In the genomic region with DNA sequence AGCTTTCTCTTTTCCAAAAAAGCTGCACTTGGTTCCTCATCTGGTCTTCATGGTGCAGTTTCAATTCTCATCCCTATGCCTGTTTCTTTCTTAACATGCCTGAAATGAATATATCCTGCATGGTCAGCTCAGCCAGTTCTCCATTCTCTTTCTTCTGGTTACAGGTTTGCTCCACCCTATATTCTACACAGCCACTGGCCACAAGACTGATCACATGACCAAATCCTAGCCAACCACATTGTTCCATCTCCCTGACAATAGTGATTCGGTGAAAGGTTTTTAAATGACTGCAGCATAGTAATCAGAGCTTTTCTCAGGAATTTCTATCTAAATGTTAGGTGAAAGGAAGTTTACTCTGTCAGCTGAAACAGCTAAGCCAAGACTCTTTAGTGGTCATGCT, we compare ENCODE assay signal across 18 cellular contexts.
DNase-seq lines count a peak whose midpoint lies in the region; ATAC-seq, FAIRE-seq and TF ChIP-seq lines count a peak whose summit lies in the region.
"Had no signal": no experiment of that assay in that cellular context is flagged by ENCODE, and none has a peak within 500 bp of the region (broad histone marks: within the 10 kb centered on the region; RNA-seq: fewer than 3 reads in every experiment).

No MANE protein-coding gene starts in this region.

- H3K9ac ChIP-seq in GM12878 (ENCODE audit: control insufficient read depth, insufficient read depth, low read length) = no peak overlapping the region
- H3K9ac ChIP-seq: GM23248 had no signal

- WGBS in GM12878 (ENCODE audit: insufficient coverage, insufficient replicate concordance, low lambda C conversion rate, missing lambda C conversion rate) = 0% methylated on average over 1 of the region's 1 CpG

- H3K27me3 Mint-ChIP-seq in GM23338 (ENCODE audit: insufficient read depth, low read depth, poor library complexity) = no peaks in the 10 kb centered on the region
- H3K27me3 Mint-ChIP-seq in osteocyte (ENCODE audit: unreplicated experiment) = no peaks in the 10 kb centered on the region
- H3K27me3 Mint-ChIP-seq: CD4-positive, alpha-beta T cell had no signal

- no peaks in the 10 kb centered on the region for H3K9me3 ChIP-seq in GM12878 (replicated peaks; ENCODE audit: control insufficient read depth, insufficient read depth, low read length)
- H3K9me3 ChIP-seq: Caco-2 had no signal

- POLR2A ChIA-PET in GM12878 (lab: Charles Lee) (no interaction called here), RWPE1 (lab: Yijun Ruan, JAX; ENCODE audit: low non-redundant PET) (no interaction called here)

- H3K9me3 Mint-ChIP-seq in GM23338 = no peaks in the 10 kb centered on the region
- H3K9me3 Mint-ChIP-seq in osteocyte (ENCODE audit: unreplicated experiment) = no peaks in the 10 kb centered on the region

- peaks cover 4% of the 10 kb centered on the region; the same call in 1 of the 3 replicates for H3K4me1 Mint-ChIP-seq in GM23338
- H3K4me1 Mint-ChIP-seq in osteocyte (ENCODE audit: unreplicated experiment) = no peaks in the 10 kb centered on the region

- H3K36me3 ChIP-seq in GM23338 (ENCODE audit: insufficient read depth) (no peaks in the 10 kb centered on the region), GM12878 (ENCODE audit: control insufficient read depth in 2 of 2, insufficient read depth in 2 of 2, low read length in 1 of 2) (no peaks in the 10 kb centered on the region)

- no peak for TF ChIP-seq POLR2A in GM12878 (IDR thresholded peaks at IDR 0.05; ENCODE audit: low read depth, low read length)

- H3K4me1 ChIP-seq in GM23338 (ENCODE audit: insufficient read depth) (no peaks in the 10 kb centered on the region; the same call in 1 of the 2 replicates), GM12878 (ENCODE audit: control insufficient read depth, insufficient read depth, low read length) (no peaks in the 10 kb centered on the region)
- H3K4me1 ChIP-seq: Caco-2 had no signal

- TF ChIP-seq EP300 in GM12878 (IDR thresholded peaks at IDR 0.05; ENCODE audit: borderline replicate concordance in 1 of 2, control insufficient read depth in 1 of 2, low read depth in 2 of 2, low read length in 2 of 2) = no peak

- no peak for TF ChIP-seq RAD21 in GM12878 (IDR thresholded peaks at IDR 0.05; ENCODE audit: insufficient read depth, low read depth, low read length)

- H3K27me3 ChIP-seq in GM23338 (ENCODE audit: insufficient read depth) = no peaks in the 10 kb centered on the region
- H3K27me3 ChIP-seq in GM12878 (replicated peaks in 1 of 2; ENCODE audit: control insufficient read depth in 2 of 2, insufficient read depth in 2 of 2, low read length in 1 of 2) = no peaks in the 10 kb centered on the region

- DNase-seq in GM23338 (ENCODE audit: low spot score) (peak; percentile 2), MV-4-11 (lab: John Stamatoyannopoulos, UW) (peak; percentile 62), GM12878 (ENCODE audit: low read depth, low spot score) (no peak), pons (ENCODE audit: low spot score) (peak; percentile 11), osteocyte (ENCODE audit: extremely low spot score, unreplicated experiment) (no peak), RWPE1 (ENCODE audit: low spot score) (no peak), NCI-H748 treated with DMSO at 0.1 percent for 48 hours (lab: John Stamatoyannopoulos, UW) (no peak)
- DNase-seq: Caco-2; CD4-positive, alpha-beta T cell; GM23248; NCI-H1105 treated with DMSO at 0.1 percent for 48 hours; NCI-H1694; NCI-H510A treated with DMSO at 0.1 percent for 48 hours; NCI-H82 had no signal

- ATAC-seq in GM23338 = no peak
- ATAC-seq in GM12878 = peak; percentile 78
- ATAC-seq: Right ventricle myocardium inferior had no signal

- H4K20me1 ChIP-seq in GM23338 (replicated peaks; ENCODE audit: insufficient read depth) (no peaks in the 10 kb centered on the region), GM12878 (ENCODE audit: control insufficient read depth, insufficient read depth) (no peaks in the 10 kb centered on the region)

- no peak overlapping the region for H3K27ac Mint-ChIP-seq in GM23338
- H3K27ac Mint-ChIP-seq in osteocyte (ENCODE audit: unreplicated experiment) = no peak overlapping the region
- H3K27ac Mint-ChIP-seq: CD4-positive, alpha-beta T cell had no signal

- in situ Hi-C loops in GM12878 (cut with MboI) = no loop called here

- H3K36me3 Mint-ChIP-seq in GM23338 (ENCODE audit: low read depth) (no peaks in the 10 kb centered on the region), osteocyte (ENCODE audit: unreplicated experiment) (no peaks in the 10 kb centered on the region)

- H3K4me2 ChIP-seq in GM23338 (no peak overlapping the region), GM12878 (ENCODE audit: control insufficient read depth, insufficient read depth) (no peak overlapping the region)

- H3K4me3 ChIP-seq in GM23338 (no peak overlapping the region), GM12878 (no peak overlapping the region)
- H3K4me3 ChIP-seq: GM23248 had no signal

- H3K9me2 ChIP-seq in GM23338 (ENCODE audit: insufficient read depth) = 0 out of 2 replicates have a peak, but pooled peaks cover 2% of the 10 kb centered on the region

- FAIRE-seq in GM12878 (lab: Jason Lieb, UNC) = no peak
- FAIRE-seq: A204.1, G401.6, GM19239 had no signal

- no peak overlapping the region for H3K27ac ChIP-seq in GM23338 (ENCODE audit: low read depth)
- no peak overlapping the region for H3K27ac ChIP-seq in GM12878 (ENCODE audit: control insufficient read depth, insufficient read depth)
- no peak overlapping the region for H3K27ac ChIP-seq in RWPE1
- H3K27ac ChIP-seq: GM23248 had no signal

- H3K79me2 ChIP-seq in GM23338 (replicated peaks; ENCODE audit: insufficient read depth) (no peaks in the 10 kb centered on the region), GM12878 (ENCODE audit: control insufficient read depth, insufficient read depth, low read length) (no peaks in the 10 kb centered on the region)

- no peaks in the 10 kb centered on the region for H3F3A ChIP-seq in GM23338 (replicated peaks; ENCODE audit: low read depth)

- no peak overlapping the region for H3K4me3 Mint-ChIP-seq in GM23338
- H3K4me3 Mint-ChIP-seq in osteocyte (ENCODE audit: unreplicated experiment) = no peak overlapping the region
- H3K4me3 Mint-ChIP-seq: CD4-positive, alpha-beta T cell had no signal

- CTCF ChIA-PET in GM12878 (lab: Yijun Ruan, JAX) = interaction anchor here (1.3 kb wide), 1 partner anchor 329 kb away, joined by 5 read pairs; no protein-coding TSS in a partner anchor
- CTCF ChIA-PET in RWPE1 (lab: Yijun Ruan, JAX) = no interaction called here

- intact Hi-C loops in GM12878 (cut with micrococcal nuclease; ENCODE audit: unreplicated experiment) = no loop called here

- no peak for TF ChIP-seq CTCF in GM23338 (conservative IDR thresholded peaks at IDR 0.05; ENCODE audit: low read depth in 2 of 2)
- TF ChIP-seq CTCF in GM12878 (IDR thresholded peaks at IDR 0.05 in 2 of 3, conservative IDR thresholded peaks at IDR 0.05 in 1 of 3; ENCODE audit: control insufficient read depth in 2 of 3, extremely low read depth in 1 of 3, insufficient read depth in 1 of 3, low read depth in 3 of 3, low read length in 3 of 3) = no peak
- TF ChIP-seq CTCF in osteocyte (IDR thresholded peaks at IDR 0.05) = no peak
- TF ChIP-seq CTCF in RWPE1 (conservative IDR thresholded peaks at IDR 0.05; ENCODE audit: low read depth) = no peak

- RAD21 ChIA-PET in GM12878 (lab: Charles Lee; ENCODE audit: unreplicated experiment) = interaction anchor here (1.3 kb wide), 1 partner anchor 329 kb away, joined by 3 read pairs; no protein-coding TSS in a partner anchor

- SMC1A ChIA-PET in GM12878 (lab: Charles Lee; ENCODE audit: uncharacterized antibody, unreplicated experiment) = interaction anchor here (0.6 to 1.1 kb wide), 3 partner anchors 11 to 144 kb away, joined by 3 read pairs; no protein-coding TSS in a partner anchor

- BruUV-seq in GM12878 (replicated peaks; lab: Mats Ljungman, UMichigan) = no TSS peak

- H2AFZ ChIP-seq in GM23338 (peak overlapping the region; percentile 72; the same call in 1 of the 2 replicates), GM12878 (ENCODE audit: control insufficient read depth, low read depth, low read length) (no peak overlapping the region)
- H2AFZ ChIP-seq: GM23248 had no signal

TF ChIP-seq in GM23338, 12 proteins besides CTCF, POLR2A, EP300 and RAD21 (continues in another document):
- TF ChIP-seq EZH2 (IDR thresholded peaks at IDR 0.05; ENCODE audit: low read depth, unreplicated experiment) (no peak), POLR2AphosphoS5 (IDR thresholded peaks at IDR 0.05; ENCODE audit: low read depth) (no peak)

TF ChIP-seq in GM12878, 131 proteins besides CTCF, POLR2A, EP300 and RAD21:
- no peak for TF ChIP-seq ETV6 (conservative IDR thresholded peaks at IDR 0.05 in 1 of 2, IDR thresholded peaks at IDR 0.05 in 1 of 2; ENCODE audit: borderline replicate concordance in 1 of 2, low read depth in 1 of 2)
- TF ChIP-seq RAD51 (IDR thresholded peaks at IDR 0.05) = peak; percentile 13; the same call in 1 of the 2 replicates

Comparison
In these comparisons a context has a peak if more than half of its experiments do, and no peak if none do; other contexts are left out.
1. DNase-seq: peak in GM23338 (single experiment), MV-4-11 (single experiment) and pons (single experiment); none in GM12878 (single experiment), osteocyte (single experiment), RWPE1 (single experiment) and NCI-H748 treated with DMSO at 0.1 percent for 48 hours (single experiment).